Comparison of ENCODE assay signal across 28 cellular contexts in the genomic region with DNA sequence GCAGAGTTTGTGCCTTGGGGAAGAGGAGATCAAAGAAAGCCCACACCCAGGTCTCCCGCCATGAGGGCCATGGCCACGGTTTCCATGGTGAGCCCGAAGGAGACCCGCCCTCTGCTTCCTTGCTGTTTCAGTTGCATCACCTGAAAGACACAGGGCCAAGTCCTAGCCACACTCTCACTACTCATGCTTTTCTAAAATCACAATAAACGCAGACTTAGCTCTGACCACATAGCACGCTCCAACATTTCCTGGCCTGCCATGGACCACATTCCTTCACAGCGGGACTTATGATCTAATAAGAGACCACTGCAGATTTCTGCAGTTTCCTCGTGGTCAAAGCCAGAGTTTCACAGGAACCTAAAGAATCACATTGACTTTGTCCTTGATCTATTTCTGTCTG.
"Had no signal": no experiment of that assay in that cellular context is flagged by ENCODE, and none has a peak within 500 bp of the region (broad histone marks: within the 10 kb centered on the region; RNA-seq: fewer than 3 reads in every experiment).

No MANE protein-coding gene starts in this region.

- H3K36me3 Mint-ChIP-seq: activated CD4-positive, alpha-beta memory T cell treated with anti-CD3 and anti-CD28 coated beads for 36 hours had no signal

- DNase-seq: activated CD4-positive, alpha-beta memory T cell treated with anti-CD3 and anti-CD28 coated beads for 36 hours; activated CD4-positive, alpha-beta T cell treated with anti-CD3 and anti-CD28 coated beads, Interleukin-2, amount 10 ng/mL, durations not matched to agents 7 days and 5 days; activated CD4-positive, CD25-positive, alpha-beta regulatory T cell; activated CD8-positive, alpha-beta memory T cell treated with anti-CD3 and anti-CD28 coated beads for 24 hours; activated gamma-delta T cell; activated naive CD4-positive, alpha-beta T cell treated with anti-CD3 and anti-CD28 coated beads for 36 hours; activated T-cell treated with anti-CD3 and anti-CD28 coated beads, Interleukin-2, amount 50 U/mL, for 4 hours; amygdala; body of pancreas; MG63; MV-4-11; NCI-H1092 treated with DMSO at 0.1 percent for 48 hours; NCI-H1436; NCI-H1694 treated with DMSO at 0.1 percent for 48 hours; NCI-H2029 treated with DMSO at 0.1 percent for 48 hours; NCI-H345; NCI-H510A; NCI-H526 treated with DMSO at 0.1 percent for 48 hours; NCI-H82; NK-92 treated with Interleukin-12 subunit alpha and Interleukin-12 subunit beta, amount 100 ng/mL, for 24 hours; OCI-M1; Peyer's patch; Right ventricle myocardium superior; SJCRH30; SK-N-SH; T-helper 1 cell had no signal

- H3K27ac Mint-ChIP-seq: activated CD4-positive, alpha-beta memory T cell treated with anti-CD3 and anti-CD28 coated beads for 36 hours; activated CD4-positive, alpha-beta T cell treated with anti-CD3 and anti-CD28 coated beads, Interleukin-2, amount 10 ng/mL, durations not matched to agents 7 days and 5 days; activated naive CD4-positive, alpha-beta T cell treated with anti-CD3 and anti-CD28 coated beads for 36 hours; activated naive CD8-positive, alpha-beta T cell; activated T-helper 17 cell treated with anti-CD3 and anti-CD28 coated beads, Interleukin-2, amount 50 U/mL, for 72 hours had no signal

- ATAC-seq: activated T-cell treated with anti-CD3 and anti-CD28 coated beads, Interleukin-2, amount 50 U/mL, for 4 hours; activated T-helper 17 cell treated with anti-CD3 and anti-CD28 coated beads, Interleukin-2, amount 50 U/mL, for 72 hours; body of pancreas had no signal

- H3K36me3 ChIP-seq: MG63, Peyer's patch, SJCRH30 had no signal

- H3K4me3 ChIP-seq: body of pancreas, MG63, Peyer's patch, SJCRH30 had no signal

- H3K4me3 Mint-ChIP-seq: activated CD4-positive, alpha-beta memory T cell treated with anti-CD3 and anti-CD28 coated beads for 36 hours; activated CD4-positive, alpha-beta T cell treated with anti-CD3 and anti-CD28 coated beads, Interleukin-2, amount 10 ng/mL, durations not matched to agents 7 days and 5 days; activated naive CD4-positive, alpha-beta T cell treated with anti-CD3 and anti-CD28 coated beads for 36 hours; activated naive CD8-positive, alpha-beta T cell; activated T-cell treated with anti-CD3 and anti-CD28 coated beads, Interleukin-2, amount 50 U/mL, for 4 hours; activated T-helper 17 cell treated with anti-CD3 and anti-CD28 coated beads, Interleukin-2, amount 50 U/mL, for 72 hours had no signal

- H3K9me3 Mint-ChIP-seq: activated CD4-positive, alpha-beta memory T cell treated with anti-CD3 and anti-CD28 coated beads for 36 hours; activated CD4-positive, alpha-beta T cell treated with anti-CD3 and anti-CD28 coated beads, Interleukin-2, amount 10 ng/mL, durations not matched to agents 7 days and 5 days; activated naive CD4-positive, alpha-beta T cell treated with anti-CD3 and anti-CD28 coated beads for 36 hours; activated T-cell treated with anti-CD3 and anti-CD28 coated beads, Interleukin-2, amount 50 U/mL, for 4 hours had no signal

- H3K27me3 Mint-ChIP-seq: activated CD4-positive, alpha-beta memory T cell treated with anti-CD3 and anti-CD28 coated beads for 36 hours; activated CD4-positive, alpha-beta T cell treated with anti-CD3 and anti-CD28 coated beads, Interleukin-2, amount 10 ng/mL, durations not matched to agents 7 days and 5 days had no signal

- H3K27me3 ChIP-seq: body of pancreas, MG63, Peyer's patch, SJCRH30 had no signal

- H3K9me3 ChIP-seq: body of pancreas, MG63, Peyer's patch, SJCRH30, SK-N-SH had no signal

- H3K4me1 ChIP-seq: body of pancreas, Peyer's patch, SJCRH30 had no signal

- H3K4me1 Mint-ChIP-seq: activated CD4-positive, alpha-beta T cell treated with anti-CD3 and anti-CD28 coated beads, Interleukin-2, amount 10 ng/mL, durations not matched to agents 7 days and 5 days; activated T-helper 17 cell treated with anti-CD3 and anti-CD28 coated beads, Interleukin-2, amount 50 U/mL, for 72 hours had no signal
